In the genomic region with DNA sequence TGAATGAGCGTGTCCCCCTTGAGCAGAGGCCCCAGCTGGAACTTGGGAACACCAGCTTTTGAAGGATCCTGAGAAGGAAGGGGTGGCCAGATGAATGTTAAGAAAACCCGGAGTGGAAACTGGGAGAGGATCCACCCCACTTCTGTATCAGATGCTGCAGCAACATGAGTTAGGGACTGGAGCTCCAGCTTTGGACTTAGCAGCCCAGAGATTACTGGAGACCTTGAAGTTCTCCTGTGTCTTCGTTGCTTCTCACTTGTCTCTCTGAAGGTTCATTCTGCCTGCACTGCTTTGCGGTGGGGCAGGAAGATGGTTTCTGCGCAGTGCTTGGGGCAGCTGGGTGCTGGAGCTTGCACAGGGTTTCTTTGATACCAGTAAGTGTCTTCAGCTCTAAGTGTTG, we compare ENCODE assay signal across 11 cellular contexts. TPM values are rescaled to one million over a fixed set of nuclear protein-coding genes. Genes with fewer than 3 reads are reported as not detected.
A peak's percentile ranks its signal among the peaks of the same experiment; 100 is the strongest.
DNase-seq lines count a peak whose midpoint lies in the region; ATAC-seq and TF ChIP-seq lines count a peak whose summit lies in the region.
"Had no signal": no experiment of that assay in that cellular context is flagged by ENCODE, and none has a peak within 500 bp of the region (broad histone marks: within the 10 kb centered on the region; RNA-seq: fewer than 3 reads in every experiment).

No MANE protein-coding gene starts in this region.

- H3K4me3 Mint-ChIP-seq in activated naive CD8-positive, alpha-beta T cell treated with anti-CD3 and anti-CD28 coated beads, Interleukin-2, amount 10 ng/mL, durations not matched to agents 7 days and 5 days: no peak overlapping the region

- peak; percentile 40 for DNase-seq in EL
- peak; percentile 32 for DNase-seq in M059J (ENCODE audit: low read depth)
- no peak for DNase-seq in activated naive CD8-positive, alpha-beta T cell treated with anti-CD3 and anti-CD28 coated beads, Interleukin-2, amount 10 ng/mL, durations not matched to agents 7 days and 5 days
- no peak for DNase-seq in NCI-H748 (lab: John Stamatoyannopoulos, UW; ENCODE audit: unreplicated experiment)
- no peak for DNase-seq in NCI-H2107 treated with DMSO at 0.1 percent for 48 hours (lab: John Stamatoyannopoulos, UW; ENCODE audit: unreplicated experiment)
- DNase-seq in Peyer's patch: no peak
- DNase-seq: activated CD8-positive, alpha-beta memory T cell treated with anti-CD3 and anti-CD28 coated beads for 24 hours; MG63; right cardiac atrium had no signal

- H3K4me1 Mint-ChIP-seq in activated naive CD8-positive, alpha-beta T cell treated with anti-CD3 and anti-CD28 coated beads, Interleukin-2, amount 10 ng/mL, durations not matched to agents 7 days and 5 days: peaks cover 24% of the 10 kb centered on the region

- TF ChIP-seq CTCF in Peyer's patch (IDR thresholded peaks at IDR 0.05): no peak

- TF ChIP-seq POLR2A in Peyer's patch (IDR thresholded peaks at IDR 0.05): no peak

- H3K27ac ChIP-seq in iPS-18a (ENCODE audit: low read length) (no peak overlapping the region), Peyer's patch (no peak overlapping the region)

- H3K27ac Mint-ChIP-seq in activated naive CD8-positive, alpha-beta T cell treated with anti-CD3 and anti-CD28 coated beads, Interleukin-2, amount 10 ng/mL, durations not matched to agents 7 days and 5 days: peak overlapping the region; percentile 17

- H3K27me3 Mint-ChIP-seq in activated naive CD8-positive, alpha-beta T cell treated with anti-CD3 and anti-CD28 coated beads, Interleukin-2, amount 10 ng/mL, durations not matched to agents 7 days and 5 days: no peaks in the 10 kb centered on the region

- H3K9me3 Mint-ChIP-seq in activated naive CD8-positive, alpha-beta T cell treated with anti-CD3 and anti-CD28 coated beads, Interleukin-2, amount 10 ng/mL, durations not matched to agents 7 days and 5 days: no peaks in the 10 kb centered on the region

- H3K9ac ChIP-seq in iPS-18a (ENCODE audit: low read length): no peak overlapping the region

- H3K27me3 ChIP-seq in iPS-18a (ENCODE audit: control insufficient read depth, insufficient read depth, low read length): no peaks in the 10 kb centered on the region
- H3K27me3 ChIP-seq in Peyer's patch: no peaks in the 10 kb centered on the region
- H3K27me3 ChIP-seq: MG63 had no signal

- peaks cover 19% of the 10 kb centered on the region for H3K36me3 Mint-ChIP-seq in activated naive CD8-positive, alpha-beta T cell treated with anti-CD3 and anti-CD28 coated beads, Interleukin-2, amount 10 ng/mL, durations not matched to agents 7 days and 5 days

- H3K4me3 ChIP-seq in iPS-18a (ENCODE audit: low read length) (peak overlapping the region; percentile 31), Peyer's patch (no peak overlapping the region)
- H3K4me3 ChIP-seq: MG63 had no signal

- H3K9me3 ChIP-seq in iPS-18a (ENCODE audit: control insufficient read depth, low read depth, low read length) (no peaks in the 10 kb centered on the region), Peyer's patch (no peaks in the 10 kb centered on the region)
- H3K9me3 ChIP-seq: MG63 had no signal

- H3K36me3 ChIP-seq in iPS-18a (ENCODE audit: control insufficient read depth, low read depth, low read length) (no peaks in the 10 kb centered on the region), Peyer's patch (peaks cover 0 to 5% (median 3%) of the 10 kb centered on the region in 3 donors)

- ATAC-seq in activated naive CD8-positive, alpha-beta T cell treated with anti-CD3 and anti-CD28 coated beads, Interleukin-2, amount 10 ng/mL, durations not matched to agents 7 days and 5 days (ENCODE audit: low read depth): peak; percentile 65
- ATAC-seq in GM19351 (IDR thresholded peaks at IDR 0.05; ENCODE audit: unreplicated experiment): no peak
- ATAC-seq: right cardiac atrium had no signal

- POLR2A ChIA-PET in activated naive CD8-positive, alpha-beta T cell treated with anti-CD3 and anti-CD28 coated beads, Interleukin-2, amount 10 ng/mL, durations not matched to agents 7 days and 5 days (lab: Charles Lee): no interaction called here

- H3K4me1 ChIP-seq in iPS-18a (ENCODE audit: control insufficient read depth, low read depth, low read length): peaks cover 9% of the 10 kb centered on the region
- peaks cover 0 to 19% (median 0%) of the 10 kb centered on the region in 4 donors for H3K4me1 ChIP-seq in Peyer's patch

RNA-seq across cellular contexts. Expression of a gene that starts 9.3 kb away (rescaled TPM):
- 158 and 193 TPM in 2 replicates for total RNA-seq in M059J (2014; rRNA removed; shearing (Covaris generic))
- 10 to 100 TPM; 86.9 to 88.1 TPM for total RNA-seq in activated naive CD8-positive, alpha-beta T cell treated with anti-CD3 and anti-CD28 coated beads, Interleukin-2, amount 10 ng/mL, durations not matched to agents 7 days and 5 days
- 100 to 1,000 TPM in 3 of 4 donors, 10 to 100 TPM in 1; 61.9 to 125 (median 115) TPM for total RNA-seq in Peyer's patch

Comparison
In these comparisons a context has a peak if more than half of its experiments do, and no peak if none do; other contexts are left out.
1. DNase-seq: peak in EL (single experiment) and M059J (single experiment); none in activated naive CD8-positive, alpha-beta T cell treated with anti-CD3 and anti-CD28 coated beads, Interleukin-2, amount 10 ng/mL, durations not matched to agents 7 days and 5 days (single experiment), NCI-H748 (single experiment), NCI-H2107 treated with DMSO at 0.1 percent for 48 hours (single experiment) and Peyer's patch (0 of 3).